1 cellular context compared by ENCODE assay signal in the genomic region with DNA sequence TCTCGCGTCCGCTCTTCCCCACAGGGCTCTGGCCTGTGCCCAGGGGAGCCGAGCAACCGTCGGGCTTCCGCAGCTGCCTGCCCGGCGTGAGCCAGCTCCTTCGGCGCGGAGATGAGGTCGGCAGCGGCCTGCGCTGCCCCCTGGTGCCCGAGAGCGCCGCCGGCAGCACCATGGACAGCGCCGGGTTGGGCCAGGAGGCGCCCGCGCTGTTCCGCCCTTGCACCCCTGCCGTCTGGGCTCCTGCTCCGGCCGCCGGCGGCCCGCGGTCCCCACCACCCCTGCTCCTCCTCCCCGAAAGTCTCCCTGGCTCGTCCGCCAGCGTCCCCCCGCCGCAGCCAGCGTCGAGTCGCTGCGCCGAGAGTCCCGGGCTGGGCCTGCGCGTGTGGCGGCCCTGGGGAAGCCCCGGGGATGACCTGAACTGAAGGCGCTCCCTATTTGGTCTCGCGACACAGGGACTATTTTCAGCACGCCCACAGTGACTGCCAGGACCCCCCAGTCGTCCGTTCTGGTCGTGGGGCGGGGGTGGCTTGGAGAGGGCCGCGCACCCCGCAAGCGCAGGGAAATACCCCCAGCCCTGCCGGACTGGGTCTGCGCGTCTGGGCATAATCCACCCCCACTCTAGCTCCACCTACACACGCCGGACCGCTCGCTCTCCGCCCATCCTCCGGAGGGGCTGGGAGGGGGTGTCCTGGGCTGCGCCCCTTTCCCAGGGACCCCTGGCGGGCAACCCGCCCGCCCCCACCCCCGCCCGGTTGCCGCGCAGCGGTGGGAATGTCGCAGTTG.
A peak's percentile ranks its signal among the peaks of the same experiment; 100 is the strongest.
TF ChIP-seq lines count a peak whose summit lies in the region.

No MANE protein-coding gene starts in this region.

TF ChIP-seq in HEK293, 187 proteins besides CTCF, POLR2A, EP300 and RAD21 (continued from another document):
- TF ChIP-seq ZBTB11 (tag by site-specific recombination; conservative IDR thresholded peaks at IDR 0.05; ENCODE audit: low read depth) = 0 out of 2 replicates have a peak, but pooled peaks have one; percentile 25
- TF ChIP-seq ZNF214 (tag by site-specific recombination; IDR thresholded peaks at IDR 0.05; ENCODE audit: borderline replicate concordance) = no peak
- peak; percentile 78 for TF ChIP-seq ZNF391 (tag by site-specific recombination; IDR thresholded peaks at IDR 0.05; ENCODE audit: borderline replicate concordance, low read depth)
- TF ChIP-seq ZNF561 (tag by site-specific recombination; IDR thresholded peaks at IDR 0.05; ENCODE audit: borderline replicate concordance) = peak; percentile 96; the same call in 1 of the 2 replicates
- no peak for TF ChIP-seq ZNF302 (tag by site-specific recombination; IDR thresholded peaks at IDR 0.05; ENCODE audit: low read depth)
- TF ChIP-seq, protein P1, sequence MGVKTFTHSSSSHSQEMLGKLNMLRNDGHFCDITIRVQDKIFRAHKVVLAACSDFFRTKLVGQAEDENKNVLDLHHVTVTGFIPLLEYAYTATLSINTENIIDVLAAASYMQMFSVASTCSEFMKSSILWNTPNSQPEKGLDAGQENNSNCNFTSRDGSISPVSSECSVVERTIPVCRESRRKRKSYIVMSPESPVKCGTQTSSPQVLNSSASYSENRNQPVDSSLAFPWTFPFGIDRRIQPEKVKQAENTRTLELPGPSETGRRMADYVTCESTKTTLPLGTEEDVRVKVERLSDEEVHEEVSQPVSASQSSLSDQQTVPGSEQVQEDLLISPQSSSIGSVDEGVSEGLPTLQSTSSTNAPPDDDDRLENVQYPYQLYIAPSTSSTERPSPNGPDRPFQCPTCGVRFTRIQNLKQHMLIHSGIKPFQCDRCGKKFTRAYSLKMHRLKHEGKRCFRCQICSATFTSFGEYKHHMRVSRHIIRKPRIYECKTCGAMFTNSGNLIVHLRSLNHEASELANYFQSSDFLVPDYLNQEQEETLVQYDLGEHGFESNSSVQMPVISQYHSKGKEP (tag by site-specific recombination; IDR thresholded peaks at IDR 0.05) = no peak
- TF ChIP-seq ZNF341 (tag by site-specific recombination; IDR thresholded peaks at IDR 0.05; ENCODE audit: low read depth) = peak; percentile 97
- TF ChIP-seq ZFP3 (tag by site-specific recombination; IDR thresholded peaks at IDR 0.05; ENCODE audit: low read depth) = no peak
- TF ChIP-seq ZNF157 (tag by site-specific recombination; IDR thresholded peaks at IDR 0.05) = no peak
- no peak; the same call in 1 of the 2 replicates for TF ChIP-seq WT1 (tag by site-specific recombination; IDR thresholded peaks at IDR 0.05)
- TF ChIP-seq ZNF777 (tag by site-specific recombination; IDR thresholded peaks at IDR 0.05; ENCODE audit: borderline replicate concordance) = peak; percentile 84; the same call in 1 of the 2 replicates
- peak; percentile 97 for TF ChIP-seq ZXDB (tag by site-specific recombination; IDR thresholded peaks at IDR 0.05)
- no peak for TF ChIP-seq ZNF426 (tag by site-specific recombination; IDR thresholded peaks at IDR 0.05)
- TF ChIP-seq, protein P2, sequence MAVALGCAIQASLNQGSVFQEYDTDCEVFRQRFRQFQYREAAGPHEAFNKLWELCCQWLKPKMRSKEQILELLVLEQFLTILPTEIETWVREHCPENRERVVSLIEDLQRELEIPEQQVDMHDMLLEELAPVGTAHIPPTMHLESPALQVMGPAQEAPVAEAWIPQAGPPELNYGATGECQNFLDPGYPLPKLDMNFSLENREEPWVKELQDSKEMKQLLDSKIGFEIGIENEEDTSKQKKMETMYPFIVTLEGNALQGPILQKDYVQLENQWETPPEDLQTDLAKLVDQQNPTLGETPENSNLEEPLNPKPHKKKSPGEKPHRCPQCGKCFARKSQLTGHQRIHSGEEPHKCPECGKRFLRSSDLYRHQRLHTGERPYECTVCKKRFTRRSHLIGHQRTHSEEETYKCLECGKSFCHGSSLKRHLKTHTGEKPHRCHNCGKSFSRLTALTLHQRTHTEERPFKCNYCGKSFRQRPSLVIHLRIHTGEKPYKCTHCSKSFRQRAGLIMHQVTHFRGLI (tag by site-specific recombination; IDR thresholded peaks at IDR 0.05) = peak; percentile 76; the same call in 1 of the 2 replicates
- peak; percentile 94 for TF ChIP-seq ZNF660 (tag by site-specific recombination; IDR thresholded peaks at IDR 0.05)
- TF ChIP-seq KLF17 (tag by site-specific recombination; IDR thresholded peaks at IDR 0.05) = peak; percentile 93
- TF ChIP-seq ZFP69B (tag by site-specific recombination; IDR thresholded peaks at IDR 0.05) = peak; percentile 73; the same call in 1 of the 2 replicates
- peak; percentile 98 for TF ChIP-seq GLIS2 (tag by site-specific recombination; IDR thresholded peaks at IDR 0.05)
- no peak for TF ChIP-seq ZNF768 (tag by site-specific recombination; IDR thresholded peaks at IDR 0.05)
- peak; percentile 35; the same call in 1 of the 2 replicates for TF ChIP-seq ZBTB17 (tag by site-specific recombination; IDR thresholded peaks at IDR 0.05)
- no peak for TF ChIP-seq TCF7L2 (IDR thresholded peaks at IDR 0.05; ENCODE audit: borderline replicate concordance, low read depth, low read length)
- no peak for TF ChIP-seq ZNF513 (tag by site-specific recombination; IDR thresholded peaks at IDR 0.05)
- TF ChIP-seq ZNF654 (tag by site-specific recombination; IDR thresholded peaks at IDR 0.05; ENCODE audit: low read depth) = no peak
- TF ChIP-seq ZNF311 (tag by site-specific recombination; IDR thresholded peaks at IDR 0.05; ENCODE audit: borderline replicate concordance) = no peak
- TF ChIP-seq ZNF658 (tag by site-specific recombination; IDR thresholded peaks at IDR 0.05) = no peak
- TF ChIP-seq ZNF785 (tag by site-specific recombination; IDR thresholded peaks at IDR 0.05) = no peak
- peak; percentile 22; the same call in 1 of the 2 replicates for TF ChIP-seq ZNF10 (tag by site-specific recombination; IDR thresholded peaks at IDR 0.05)
- TF ChIP-seq, protein P3, sequence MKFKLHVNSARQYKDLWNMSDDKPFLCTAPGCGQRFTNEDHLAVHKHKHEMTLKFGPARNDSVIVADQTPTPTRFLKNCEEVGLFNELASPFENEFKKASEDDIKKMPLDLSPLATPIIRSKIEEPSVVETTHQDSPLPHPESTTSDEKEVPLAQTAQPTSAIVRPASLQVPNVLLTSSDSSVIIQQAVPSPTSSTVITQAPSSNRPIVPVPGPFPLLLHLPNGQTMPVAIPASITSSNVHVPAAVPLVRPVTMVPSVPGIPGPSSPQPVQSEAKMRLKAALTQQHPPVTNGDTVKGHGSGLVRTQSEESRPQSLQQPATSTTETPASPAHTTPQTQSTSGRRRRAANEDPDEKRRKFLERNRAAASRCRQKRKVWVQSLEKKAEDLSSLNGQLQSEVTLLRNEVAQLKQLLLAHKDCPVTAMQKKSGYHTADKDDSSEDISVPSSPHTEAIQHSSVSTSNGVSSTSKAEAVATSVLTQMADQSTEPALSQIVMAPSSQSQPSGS (tag by site-specific recombination; IDR thresholded peaks at IDR 0.05; ENCODE audit: low read depth) = no peak
- TF ChIP-seq ZNF600 (tag by site-specific recombination; IDR thresholded peaks at IDR 0.05) = peak; percentile 89
- peak; percentile 31; the same call in 1 of the 2 replicates for TF ChIP-seq KLF1 (tag by site-specific recombination; IDR thresholded peaks at IDR 0.05)
- peak; percentile 66 for TF ChIP-seq ZBTB26 (tag by site-specific recombination; optimal IDR thresholded peaks at IDR 0.05)
- TF ChIP-seq ZIC2 (tag by site-specific recombination; IDR thresholded peaks at IDR 0.05) = peak; percentile 82
- TF ChIP-seq ZBTB10 (tag by site-specific recombination; IDR thresholded peaks at IDR 0.05) = peak; percentile 62
- TF ChIP-seq ZNF423 (tag by site-specific recombination; IDR thresholded peaks at IDR 0.05) = peak; percentile 35; the same call in 1 of the 2 replicates
- TF ChIP-seq ZNF155 (tag by site-specific recombination; IDR thresholded peaks at IDR 0.05) = no peak
- peak; percentile 41; the same call in 1 of the 2 replicates for TF ChIP-seq ZNF677 (tag by site-specific recombination; IDR thresholded peaks at IDR 0.05)
- no peak for TF ChIP-seq ZNF404 (tag by site-specific recombination; IDR thresholded peaks at IDR 0.05)
- TF ChIP-seq, protein P4, sequence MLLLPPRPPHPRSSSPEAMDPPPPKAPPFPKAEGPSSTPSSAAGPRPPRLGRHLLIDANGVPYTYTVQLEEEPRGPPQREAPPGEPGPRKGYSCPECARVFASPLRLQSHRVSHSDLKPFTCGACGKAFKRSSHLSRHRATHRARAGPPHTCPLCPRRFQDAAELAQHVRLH (tag by site-specific recombination; IDR thresholded peaks at IDR 0.05) = 0 out of 2 replicates have a peak, but pooled peaks have one; percentile 51
- TF ChIP-seq ZNF704 (tag by site-specific recombination; IDR thresholded peaks at IDR 0.05) = no peak
